In the genomic region with DNA sequence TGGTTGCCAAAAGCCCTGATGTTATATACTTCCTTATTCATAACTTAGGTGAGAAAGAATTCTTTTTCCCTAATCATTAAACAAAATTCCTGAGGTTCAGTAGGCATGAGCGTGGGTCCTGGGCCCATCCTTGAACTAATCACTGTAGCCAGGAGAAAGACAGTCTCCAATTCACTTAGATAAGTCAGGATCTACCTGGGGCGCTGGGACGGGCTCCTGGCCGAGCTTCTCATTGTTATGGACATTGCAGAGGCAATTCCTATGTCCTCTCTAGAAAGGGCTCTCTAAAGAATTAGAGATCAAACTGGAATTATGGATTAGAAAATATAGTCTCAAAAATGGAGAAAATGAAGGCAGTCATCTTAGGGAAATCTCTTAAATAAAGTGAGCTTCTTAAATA, we compare ENCODE assay signal across 18 cellular contexts.
"Had no signal": no experiment of that assay in that cellular context is flagged by ENCODE, and none has a peak within 500 bp of the region (broad histone marks: within the 10 kb centered on the region; RNA-seq: fewer than 3 reads in every experiment).

No MANE protein-coding gene starts in this region.

- H3K4me3 Mint-ChIP-seq: effector memory CD8-positive, alpha-beta T cell; memory B cell; natural killer cell; type B pancreatic cell had no signal

- H3K27me3 ChIP-seq: ovary, right lobe of liver, stomach, thyroid gland had no signal

- H3K27ac Mint-ChIP-seq: effector memory CD8-positive, alpha-beta T cell; memory B cell; natural killer cell; type B pancreatic cell had no signal

- H3K4me3 ChIP-seq: lower lobe of right lung, ovary, right lobe of liver, stomach, thyroid gland had no signal

- H3K36me3 ChIP-seq: lower lobe of right lung, ovary, right lobe of liver, stomach, thyroid gland had no signal

- H3K9me3 ChIP-seq: lower lobe of right lung, ovary, right lobe of liver, stomach, thyroid gland had no signal

- DNase-seq: cortex of kidney; effector memory CD8-positive, alpha-beta T cell; hypothalamus; left ventricle myocardium superior; lower lobe of right lung; natural killer cell; occipital lobe; ovary; right lobe of liver; small intestine; stimulated activated CD4-positive, alpha-beta T cell treated with anti-CD3 and anti-CD28 coated beads, Interleukin-15, amount 100 ng/mL, for 24 hours; stimulated activated CD4-positive, alpha-beta T cell treated with anti-CD3 and anti-CD28 coated beads, Interleukin-2, amount 100 ng/mL, for 48 hours; stimulated activated CD8-positive, alpha-beta memory T cell treated with anti-CD3 and anti-CD28 coated beads, Interleukin-4, amount 100 ng/mL, for 48 hours; stimulated activated naive CD4-positive, alpha-beta T cell treated with Interleukin-2 at 50 U/mL for 16 hours; stomach; thyroid gland had no signal

- H3K4me1 ChIP-seq: right lobe of liver, stomach had no signal

- ATAC-seq: effector memory CD8-positive, alpha-beta T cell; left ventricle myocardium superior; lower lobe of right lung; natural killer cell; right lobe of liver had no signal

- H3K9me3 Mint-ChIP-seq: natural killer cell, type B pancreatic cell had no signal

- H3K4me1 Mint-ChIP-seq: memory B cell, natural killer cell had no signal

- H3K27ac ChIP-seq: lower lobe of right lung, ovary, right lobe of liver, stomach, thyroid gland had no signal

- H3K27me3 Mint-ChIP-seq: type B pancreatic cell had no signal

- H3K36me3 Mint-ChIP-seq: memory B cell, natural killer cell, type B pancreatic cell had no signal
